23 cellular contexts compared by ENCODE assay signal in genomic region chr7:92567460-92567859, GRCh38. TPM values are rescaled to one million over a fixed set of nuclear protein-coding genes. Genes with fewer than 3 reads are reported as not detected.
A peak's percentile ranks its signal among the peaks of the same experiment; 100 is the strongest.
DNase-seq lines count a peak whose midpoint lies in the region; ATAC-seq and TF ChIP-seq lines count a peak whose summit lies in the region.
"Had no signal": no experiment of that assay in that cellular context is flagged by ENCODE, and none has a peak within 500 bp of the region (broad histone marks: within the 10 kb centered on the region; RNA-seq: fewer than 3 reads in every experiment).

No MANE protein-coding gene starts in this region.

- no peak for ATAC-seq in mucosa of descending colon
- ATAC-seq: effector memory CD8-positive, alpha-beta T cell; gastrocnemius medialis; left cardiac atrium had no signal

- H3K27me3 Mint-ChIP-seq in endothelial cell (ENCODE audit: unreplicated experiment) = no peaks in the 10 kb centered on the region
- no peaks in the 10 kb centered on the region for H3K27me3 Mint-ChIP-seq in activated CD4-positive, alpha-beta memory T cell treated with anti-CD3 and anti-CD28 coated beads for 36 hours
- H3K27me3 Mint-ChIP-seq: CD4-positive, alpha-beta memory T cell; central memory CD8-positive, alpha-beta T cell; effector memory CD8-positive, alpha-beta T cell had no signal

- H3K4me3 ChIP-seq in osteoblast (ENCODE audit: insufficient read depth, low read length) (no peak overlapping the region), mucosa of descending colon (no peak overlapping the region)
- H3K4me3 ChIP-seq: gastrocnemius medialis, testis had no signal

- H3K4me1 ChIP-seq in osteoblast (ENCODE audit: insufficient read depth, low read length) (peaks cover 4% of the 10 kb centered on the region), mucosa of descending colon (ENCODE audit: low read depth) (no peaks in the 10 kb centered on the region)
- H3K4me1 ChIP-seq: gastrocnemius medialis, testis had no signal

- H3K36me3 ChIP-seq in osteoblast (ENCODE audit: insufficient read depth, low read length) = peaks cover 50% of the 10 kb centered on the region
- peaks cover 4% of the 10 kb centered on the region for H3K36me3 ChIP-seq in mucosa of descending colon (ENCODE audit: low read depth)

- H3K36me3 Mint-ChIP-seq in endothelial cell (ENCODE audit: low read depth, unreplicated experiment) = peaks cover 12% of the 10 kb centered on the region
- H3K36me3 Mint-ChIP-seq in activated CD4-positive, alpha-beta memory T cell treated with anti-CD3 and anti-CD28 coated beads for 36 hours = peaks cover 24% of the 10 kb centered on the region

- no peak overlapping the region for H2AFZ ChIP-seq in osteoblast (ENCODE audit: low read length)

- peaks cover 24% of the 10 kb centered on the region for H3K4me1 Mint-ChIP-seq in endothelial cell (ENCODE audit: unreplicated experiment)
- no peaks in the 10 kb centered on the region for H3K4me1 Mint-ChIP-seq in activated CD4-positive, alpha-beta memory T cell treated with anti-CD3 and anti-CD28 coated beads for 36 hours (ENCODE audit: low read depth)
- H3K4me1 Mint-ChIP-seq: CD4-positive, alpha-beta memory T cell had no signal

- no peaks in the 10 kb centered on the region for H3K9me3 ChIP-seq in osteoblast (ENCODE audit: low read depth, low read length)
- no peaks in the 10 kb centered on the region for H3K9me3 ChIP-seq in mucosa of descending colon
- H3K9me3 ChIP-seq: gastrocnemius medialis, testis had no signal

- H4K20me1 ChIP-seq in osteoblast (ENCODE audit: insufficient read depth, low read length) = no peaks in the 10 kb centered on the region

- no peaks in the 10 kb centered on the region for H3K27me3 ChIP-seq in osteoblast (ENCODE audit: insufficient read depth, low read length)
- H3K27me3 ChIP-seq: gastrocnemius medialis, testis had no signal

- H3K4me2 ChIP-seq in osteoblast (ENCODE audit: insufficient read depth, low read length) = peak overlapping the region; percentile 34

- H3K9me3 Mint-ChIP-seq in endothelial cell (ENCODE audit: unreplicated experiment) = no peaks in the 10 kb centered on the region
- no peaks in the 10 kb centered on the region for H3K9me3 Mint-ChIP-seq in activated CD4-positive, alpha-beta memory T cell treated with anti-CD3 and anti-CD28 coated beads for 36 hours
- H3K9me3 Mint-ChIP-seq: CD4-positive, alpha-beta memory T cell; central memory CD8-positive, alpha-beta T cell; effector memory CD8-positive, alpha-beta T cell had no signal

- intact Hi-C loops in activated CD4-positive, alpha-beta memory T cell treated with anti-CD3 and anti-CD28 coated beads for 36 hours (cut with micrococcal nuclease) = no loop called here
- intact Hi-C loops in mucosa of descending colon (cut with DNase I, micrococcal nuclease) = no loop called here

- H3K79me2 ChIP-seq in osteoblast (ENCODE audit: insufficient read depth, low read length) = peaks cover 7% of the 10 kb centered on the region

- CTCF ChIA-PET in activated CD4-positive, alpha-beta memory T cell treated with anti-CD3 and anti-CD28 coated beads for 36 hours (lab: Charles Lee) = interaction anchor here (1.2 to 1.6 kb wide), 2 partner anchors 39 to 42 kb away, joined by 3 to 4 read pairs; partner anchors contain the start of genes PEX1 and RBM48

- peak overlapping the region; percentile 64 for H3K27ac ChIP-seq in osteoblast (ENCODE audit: low read depth, low read length)
- H3K27ac ChIP-seq: gastrocnemius medialis, testis had no signal

- TF ChIP-seq CTCF in endothelial cell (IDR thresholded peaks at IDR 0.05; ENCODE audit: unreplicated experiment) (no peak), osteoblast (IDR thresholded peaks at IDR 0.05; ENCODE audit: extremely low read depth, low read depth, low read length) (no peak), mucosa of descending colon (IDR thresholded peaks at IDR 0.05) (no peak)

- POLR2A ChIA-PET in activated CD4-positive, alpha-beta memory T cell treated with anti-CD3 and anti-CD28 coated beads for 36 hours (lab: Charles Lee) = no interaction called here

- H3K4me3 Mint-ChIP-seq in endothelial cell (ENCODE audit: unreplicated experiment) = no peak overlapping the region
- no peak overlapping the region for H3K4me3 Mint-ChIP-seq in activated CD4-positive, alpha-beta memory T cell treated with anti-CD3 and anti-CD28 coated beads for 36 hours
- H3K4me3 Mint-ChIP-seq: CD4-positive, alpha-beta memory T cell; central memory CD8-positive, alpha-beta T cell; effector memory CD8-positive, alpha-beta T cell had no signal

- DNase-seq in EH (ENCODE audit: low read depth) (peak; percentile 64), RPMI7951 (ENCODE audit: low read depth) (peak; percentile 33), endothelial cell (ENCODE audit: low spot score) (no peak), osteoblast (ENCODE audit: insufficient read length, low spot score, missing footprints) (peak; percentile 79), iPS-NIHi7 (ENCODE audit: extremely low spot score) (no peak), mucosa of descending colon (no peak), NCI-H69 (lab: John Stamatoyannopoulos, UW) (no peak)
- DNase-seq in activated CD4-positive, alpha-beta memory T cell treated with anti-CD3 and anti-CD28 coated beads for 36 hours = no peak
- DNase-seq: activated CD4-positive, alpha-beta T cell treated with anti-CD3 and anti-CD28 coated beads for 1 hour; CD4-positive, alpha-beta memory T cell; DMS53; effector memory CD8-positive, alpha-beta T cell; gastrocnemius medialis; KG1; left cardiac atrium; NCI-H187 treated with DMSO at 0.1 percent for 48 hours; NCI-H2227 treated with DMSO at 0.1 percent for 48 hours; NCI-H82; stimulated activated CD4-positive, alpha-beta T cell treated with anti-CD3 and anti-CD28 coated beads, Interleukin-12 subunit alpha, Interleukin-12 subunit beta, amount 100 ng/mL, for 4 hours; stimulated activated CD8-positive, alpha-beta memory T cell treated with anti-CD3 and anti-CD28 coated beads, Interleukin-4, amount 100 ng/mL, for 48 hours; T1000; testis had no signal

- H3K27ac Mint-ChIP-seq in endothelial cell (ENCODE audit: unreplicated experiment) = peak overlapping the region; percentile 28
- no peak overlapping the region for H3K27ac Mint-ChIP-seq in activated CD4-positive, alpha-beta memory T cell treated with anti-CD3 and anti-CD28 coated beads for 36 hours
- H3K27ac Mint-ChIP-seq: effector memory CD8-positive, alpha-beta T cell had no signal

RNA-seq across cellular contexts. Expression of gene FAM133B, which starts 22.7 kb away (rescaled TPM):
- total RNA-seq in RPMI7951 (2014; rRNA removed; shearing (Covaris generic)) = 13.4 and 13.5 TPM in 2 replicates
- total RNA-seq in endothelial cell (ENCODE audit: unreplicated experiment) (20.2 TPM), osteoblast (17.1 and 17.4 TPM in 2 replicates), mucosa of descending colon (10 to 100 TPM; 17.3 to 25.7 (median 21.9) TPM)
- total RNA-seq in activated CD4-positive, alpha-beta memory T cell treated with anti-CD3 and anti-CD28 coated beads for 36 hours = 10 to 100 TPM; 21.7 to 25.5 TPM

RNA-seq across cellular contexts. Expression of gene RBM48, which starts 38.9 kb away (rescaled TPM):
- total RNA-seq in RPMI7951 (2014; rRNA removed; shearing (Covaris generic)) = 9.2 and 9.6 TPM in 2 replicates
- total RNA-seq in endothelial cell (ENCODE audit: unreplicated experiment) = 17.3 TPM
- total RNA-seq in osteoblast = 7.4 and 11.2 TPM in 2 replicates
- total RNA-seq in activated CD4-positive, alpha-beta memory T cell treated with anti-CD3 and anti-CD28 coated beads for 36 hours = 10 to 100 TPM; 11.7 to 14.0 TPM
- 10 to 100 TPM in 2 of 3 donors, 1 to 10 TPM in 1; 8.7 to 12.9 (median 12.3) TPM for total RNA-seq in mucosa of descending colon

RNA-seq across cellular contexts. Expression of gene PEX1, which starts 39.1 kb away (rescaled TPM):
- total RNA-seq in RPMI7951 (2014; rRNA removed; shearing (Covaris generic)) = 11.6 and 13.2 TPM in 2 replicates
- 20.3 TPM for total RNA-seq in endothelial cell (ENCODE audit: unreplicated experiment)
- 23.6 and 25.7 TPM in 2 replicates for total RNA-seq in osteoblast
- 10 to 100 TPM; 16.9 to 17.0 TPM for total RNA-seq in activated CD4-positive, alpha-beta memory T cell treated with anti-CD3 and anti-CD28 coated beads for 36 hours
- total RNA-seq in mucosa of descending colon = 10 to 100 TPM; 17.4 to 21.5 (median 20.4) TPM

Comparison
In these comparisons a context has a peak if more than half of its experiments do, and no peak if none do; other contexts are left out.
1. DNase-seq: peak in EH (single experiment), RPMI7951 (single experiment) and osteoblast (single experiment); none in endothelial cell (single experiment), activated CD4-positive, alpha-beta memory T cell treated with anti-CD3 and anti-CD28 coated beads for 36 hours (single experiment), iPS-NIHi7 (single experiment), mucosa of descending colon (0 of 3) and NCI-H69 (single experiment).